In the genomic region with DNA sequence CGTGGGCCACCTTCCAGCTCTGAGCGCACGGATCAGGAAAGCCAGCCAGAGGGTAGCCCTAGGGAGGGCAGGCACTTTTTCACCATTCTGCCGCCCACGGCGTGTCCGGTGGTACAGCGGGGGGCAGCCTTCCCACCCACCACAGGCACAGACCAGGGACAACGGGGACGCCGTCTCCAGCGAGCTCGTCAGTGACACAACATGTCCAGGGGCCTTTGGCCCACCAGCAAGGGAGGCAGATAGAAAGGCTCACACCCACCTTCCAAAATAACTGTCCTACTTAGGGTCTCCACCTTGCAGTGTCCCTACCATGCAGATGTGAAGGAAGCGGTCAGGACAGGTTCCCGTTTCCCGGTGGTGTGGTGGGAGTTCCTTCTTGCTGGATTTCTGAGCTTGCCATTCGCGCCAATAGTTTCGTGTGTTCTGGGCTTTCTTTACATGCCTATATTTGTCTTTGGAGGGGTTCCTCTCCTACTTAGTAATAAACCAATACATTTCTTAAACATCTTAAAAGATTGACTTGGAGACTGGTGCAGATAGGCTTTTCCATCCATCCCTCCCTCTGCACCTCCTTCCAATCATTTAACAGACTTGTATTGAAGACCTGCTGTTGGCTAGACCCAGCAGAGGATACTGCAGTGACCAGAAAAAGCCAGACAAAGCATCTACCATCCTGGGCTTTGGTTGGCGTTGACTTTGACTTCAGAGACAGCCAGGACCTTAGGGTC, we compare ENCODE assay signal across 8 cellular contexts. TPM values are rescaled to one million over a fixed set of nuclear protein-coding genes. Genes with fewer than 3 reads are reported as not detected.
DNase-seq lines count a peak whose midpoint lies in the region; ATAC-seq, FAIRE-seq and TF ChIP-seq lines count a peak whose summit lies in the region.

No MANE protein-coding gene starts in this region.

- H3K4me3 ChIP-seq in ectodermal cell (ENCODE audit: insufficient read depth, low read depth, low read length), result peak overlapping the region; percentile 86

- 10 to 12% methylated on average over 20 of the region's 20 CpGs for WGBS in ectodermal cell, 2 experiments

- no peaks in the 10 kb centered on the region for H3K9me3 ChIP-seq in ectodermal cell (ENCODE audit: control insufficient read depth, low read length)

- peaks cover 9% of the 10 kb centered on the region for H3K4me1 ChIP-seq in ectodermal cell (ENCODE audit: control insufficient read depth, insufficient read depth, low read length)

- no peak for TF ChIP-seq CTCF in D721Med (IDR thresholded peaks at IDR 0.05; ENCODE audit: insufficient read depth, missing control alignments)

- peak overlapping the region; percentile 85 to 95 (median 92) for H3K4me3 Mint-ChIP-seq in naive thymus-derived CD8-positive, alpha-beta T cell

- FAIRE-seq in D721Med (lab: Jason Lieb, UNC), result no peak

- H3K27ac Mint-ChIP-seq in naive thymus-derived CD8-positive, alpha-beta T cell, result peak overlapping the region; percentile 83 to 98 (median 94)

- intact Hi-C loops in Right ventricle myocardium inferior (cut with DNase I), result no loop called here
- intact Hi-C loops in cardiac septum (cut with DNase I), result no loop called here

- H3K27ac ChIP-seq in ectodermal cell (ENCODE audit: insufficient read depth, low read depth, low read length, poor library complexity, severe bottlenecking), result no peak overlapping the region

- DNase-seq in Right ventricle myocardium inferior (ENCODE audit: missing footprints) (no peak), cardiac septum (ENCODE audit: low spot score) (no peak), NCI-H2227 treated with DMSO at 0.1 percent for 48 hours (lab: John Stamatoyannopoulos, UW) (peak; percentile 11), kidney glomerular epithelial cell (lab: John Stamatoyannopoulos, UW) (no peak), D721Med (ENCODE audit: insufficient read length, low spot score) (no peak), T-helper 9 cell (no peak)
- no peak for DNase-seq in naive thymus-derived CD8-positive, alpha-beta T cell

- no peaks in the 10 kb centered on the region for H3K27me3 ChIP-seq in ectodermal cell (ENCODE audit: control insufficient read depth, insufficient read depth, low read length, poor library complexity, severe bottlenecking)

- H3K9me3 Mint-ChIP-seq in naive thymus-derived CD8-positive, alpha-beta T cell, result no peaks in the 10 kb centered on the region

- no peaks in the 10 kb centered on the region for H3K27me3 Mint-ChIP-seq in naive thymus-derived CD8-positive, alpha-beta T cell

- H3K36me3 Mint-ChIP-seq in naive thymus-derived CD8-positive, alpha-beta T cell, result peaks cover 6 to 24% (median 14%) of the 10 kb centered on the region in 3 donors

- peak; percentile 25 for ATAC-seq in Right ventricle myocardium inferior
- ATAC-seq in naive thymus-derived CD8-positive, alpha-beta T cell, result peak in 1 of 2 donors; percentile 4

- peaks cover 25 to 63% (median 59%) of the 10 kb centered on the region in 4 donors for H3K4me1 Mint-ChIP-seq in naive thymus-derived CD8-positive, alpha-beta T cell

- POLR2A ChIA-PET in naive thymus-derived CD8-positive, alpha-beta T cell (lab: Charles Lee), result interaction anchor here (1.0 to 1.4 kb wide), 3 partner anchors 10 to 138 kb away, joined by 4 to 6 read pairs (median 5); no protein-coding TSS in a partner anchor

- H3K36me3 ChIP-seq in ectodermal cell (ENCODE audit: control insufficient read depth, insufficient read depth, low read length), result no peaks in the 10 kb centered on the region

RNA-seq across cellular contexts. Expression of gene ASB1, which starts 0.9 kb away (rescaled TPM):
- 57.5 TPM for total RNA-seq in Right ventricle myocardium inferior
- 54.8 TPM for total RNA-seq in cardiac septum
- 26.6 TPM for polyA plus RNA-seq in ectodermal cell (2013, experiment 1 of 4)
- 25.7 TPM for polyA plus RNA-seq in ectodermal cell (2013, experiment 2 of 4)
- 15.9 TPM for polyA plus RNA-seq in ectodermal cell (2013, experiment 3 of 4)
- 18.1 TPM for polyA plus RNA-seq in ectodermal cell (2013, experiment 4 of 4)
- total RNA-seq in naive thymus-derived CD8-positive, alpha-beta T cell, result 10 to 100 TPM; 53.3 TPM
- polyA plus RNA-seq in naive thymus-derived CD8-positive, alpha-beta T cell, result 10 to 100 TPM; 23.3 to 35.7 (median 26.1) TPM
